ENCODE assay signal across 2 cellular contexts in the genomic region with DNA sequence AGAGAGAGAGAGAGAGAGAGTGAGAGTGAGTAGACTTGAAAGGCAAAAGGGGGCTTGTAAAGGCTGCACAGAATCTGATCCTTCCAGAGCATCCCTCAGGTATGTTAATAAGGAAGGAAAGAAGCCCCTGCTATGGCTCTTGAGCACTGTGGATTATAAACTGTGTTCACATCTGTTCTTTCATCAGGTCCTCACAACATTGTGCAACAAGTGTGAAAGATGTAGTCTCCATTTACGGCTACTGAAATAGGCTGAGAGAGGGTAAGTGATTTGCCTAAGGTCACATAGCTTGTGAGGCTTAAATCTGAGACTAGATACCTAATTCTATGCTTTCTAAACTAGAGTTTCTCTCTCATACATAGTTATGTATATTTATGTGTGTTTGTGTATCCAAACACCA.
TF ChIP-seq lines count a peak whose summit lies in the region.

No MANE protein-coding gene starts in this region.

TF ChIP-seq in IMR-90, 13 proteins besides CTCF, POLR2A, EP300 and RAD21:
- TF ChIP-seq RFX5 (IDR thresholded peaks at IDR 0.05; ENCODE audit: low read depth, low read length) (no peak), CHD1 (IDR thresholded peaks at IDR 0.05; ENCODE audit: low read depth, low read length) (no peak), SMC3 (IDR thresholded peaks at IDR 0.05; ENCODE audit: low read depth, low read length) (no peak), BHLHE40 (IDR thresholded peaks at IDR 0.05; ENCODE audit: low read depth, low read length) (no peak), NFE2L2 (IDR thresholded peaks at IDR 0.05; ENCODE audit: low read depth, low read length) (no peak), CEBPB (IDR thresholded peaks at IDR 0.05; ENCODE audit: low read depth, low read length) (peak; percentile 78)
TF ChIP-seq in IMR-90: peak in this region for 1.

TF ChIP-seq in K562, 482 proteins besides CTCF, POLR2A, EP300 and RAD21:
- TF ChIP-seq CEBPB (tag; IDR thresholded peaks at IDR 0.05) = peak; percentile 78
- TF ChIP-seq PRMT5 (CRISPR knock-in tag; IDR thresholded peaks at IDR 0.05) = no peak
- TF ChIP-seq CEBPG (CRISPR knock-in tag; IDR thresholded peaks at IDR 0.05) = peak; percentile 52; the same call in 1 of the 2 replicates
- TF ChIP-seq CEBPG (tag; conservative IDR thresholded peaks at IDR 0.05 in 1 of 2, IDR thresholded peaks at IDR 0.05 in 1 of 2) = peak; percentile 48 to 74; a peak in 3 of 4 replicates
